ENCODE assay signal across 9 cellular contexts in the genomic region with DNA sequence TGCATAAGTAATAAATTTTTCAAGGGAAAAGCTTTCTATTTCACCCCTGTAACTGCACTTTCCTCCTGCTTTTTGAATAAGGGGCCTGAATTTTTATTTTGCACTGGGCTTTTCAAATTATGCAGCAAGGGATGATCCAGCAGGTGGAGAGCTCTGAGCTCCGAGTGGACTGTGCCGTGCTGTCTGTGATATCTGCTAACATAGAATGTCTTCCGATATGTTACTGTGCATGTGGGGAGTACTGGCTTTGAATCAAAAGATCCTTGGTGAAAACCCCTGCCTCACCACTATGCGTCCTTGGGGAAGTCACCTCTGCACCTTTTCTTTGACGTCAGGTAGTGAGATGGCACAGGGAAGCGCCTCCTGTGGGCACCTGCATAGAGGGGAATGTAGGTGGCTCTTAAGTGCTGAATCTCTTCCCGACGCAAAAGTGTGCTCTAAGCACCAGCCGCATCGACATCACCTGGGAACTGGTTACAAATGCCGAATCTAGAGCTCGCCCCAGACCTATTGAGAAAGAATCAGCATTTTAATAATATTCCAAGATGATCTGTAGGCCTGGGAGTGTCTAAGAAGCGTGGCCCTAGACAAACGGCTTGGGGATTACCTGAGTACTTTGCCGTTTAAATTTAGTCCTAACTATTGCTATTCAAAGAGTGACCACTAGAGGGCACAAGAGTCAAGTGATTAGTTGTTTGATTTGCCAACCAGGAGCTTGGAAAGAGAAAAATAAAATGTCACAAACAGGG. TPM values are rescaled to one million over a fixed set of nuclear protein-coding genes. Genes with fewer than 3 reads are reported as not detected.
DNase-seq lines count a peak whose midpoint lies in the region; ATAC-seq and FAIRE-seq lines count a peak whose summit lies in the region.
"Had no signal": no experiment of that assay in that cellular context is flagged by ENCODE, and none has a peak within 500 bp of the region (broad histone marks: within the 10 kb centered on the region; RNA-seq: fewer than 3 reads in every experiment).

No MANE protein-coding gene starts in this region.

- no peaks in the 10 kb centered on the region for H3K9me3 ChIP-seq in HUES6 (ENCODE audit: control insufficient read depth, insufficient read depth, low read depth, low read length)
- peaks cover 3% of the 10 kb centered on the region; the same call in 1 of the 2 replicates for H3K9me3 ChIP-seq in NT2/D1 (ENCODE audit: insufficient read depth, low read length)

- DNase-seq in NCI-H1436 (lab: John Stamatoyannopoulos, UW) (peak; percentile 40), NCI-H1436 treated with DMSO at 0.1 percent for 48 hours (lab: John Stamatoyannopoulos, UW) (no peak), NT2/D1 (ENCODE audit: low read depth, low spot score) (peak; percentile 74), left colon (no peak), urothelium cell line (ENCODE audit: low spot score) (peak; percentile 58)
- peak; percentile 60 for DNase-seq in central memory CD4-positive, alpha-beta T cell

- FAIRE-seq in urothelium cell line (lab: Jason Lieb, UNC), result no peak

- peak overlapping the region; percentile 40 for H3K4me3 ChIP-seq in HUES6 (ENCODE audit: low read depth, low read length)
- H3K4me3 ChIP-seq in NT2/D1 (ENCODE audit: insufficient read length, low read depth), result no peak overlapping the region
- H3K4me3 ChIP-seq: BLaER1 treated with 17β-estradiol and CSF1 and Interleukin-3, amounts not matched to agents 10 nM and 100 nM had no signal

- no peak overlapping the region for H3K9ac ChIP-seq in HUES6 (ENCODE audit: low read length)
- peak overlapping the region; percentile 11 for H3K9ac ChIP-seq in NT2/D1 (ENCODE audit: insufficient read length, low read depth)
- H3K9ac ChIP-seq: BLaER1 treated with 17β-estradiol and CSF1 and Interleukin-3, amounts not matched to agents 10 nM and 100 nM had no signal

- ATAC-seq in left colon, result peak; percentile 55
- ATAC-seq in GM21381 (IDR thresholded peaks at IDR 0.05; ENCODE audit: unreplicated experiment), result no peak

- intact Hi-C loops in left colon (cut with DNase I, micrococcal nuclease), result loop anchor here (5.0 kb wide), 1 partner anchor 77 kb away; no protein-coding TSS in a partner anchor

- no peak overlapping the region for H3K27ac ChIP-seq in HUES6 (ENCODE audit: low read depth, low read length)
- H3K27ac ChIP-seq: BLaER1 treated with 17β-estradiol and CSF1 and Interleukin-3, amounts not matched to agents 10 nM and 100 nM had no signal

- H3K36me3 ChIP-seq in HUES6 (ENCODE audit: control insufficient read depth, insufficient read depth, low read length), result no peaks in the 10 kb centered on the region
- H3K36me3 ChIP-seq in NT2/D1 (ENCODE audit: insufficient read depth, insufficient read length, low read length), result no peaks in the 10 kb centered on the region

- H3K27me3 ChIP-seq in HUES6 (ENCODE audit: control insufficient read depth, insufficient read depth, low read length), result peaks cover under 1% of the 10 kb centered on the region; the same call in 1 of the 2 replicates
- H3K27me3 ChIP-seq in NT2/D1 (ENCODE audit: insufficient read depth, insufficient read length), result peaks cover 4% of the 10 kb centered on the region

- peaks cover under 1% of the 10 kb centered on the region for H3K4me1 ChIP-seq in HUES6 (ENCODE audit: control insufficient read depth, insufficient read depth, low read length)
- no peaks in the 10 kb centered on the region for H3K4me1 ChIP-seq in NT2/D1 (ENCODE audit: insufficient read depth, insufficient read length)

RNA-seq across cellular contexts. Expression of a gene that starts 19.2 kb away (rescaled TPM):
- total RNA-seq in left colon, result 10 to 100 TPM in 1 of 2 donors, 1 to 10 TPM in 1; 8.3 to 14.7 TPM

RNA-seq across cellular contexts. Expression of a gene that starts 50.1 kb away (rescaled TPM):
- total RNA-seq in left colon, result under 1 TPM; 0.37 to 0.42 TPM

Comparison
In these comparisons a context has a peak if more than half of its experiments do, and no peak if none do; other contexts are left out.
1. DNase-seq: peak in NCI-H1436 (single experiment), NT2/D1 (single experiment), central memory CD4-positive, alpha-beta T cell (single experiment) and urothelium cell line (single experiment); none in NCI-H1436 treated with DMSO at 0.1 percent for 48 hours (single experiment) and left colon (0 of 2).